1 cellular context compared by ENCODE assay signal in the genomic region with DNA sequence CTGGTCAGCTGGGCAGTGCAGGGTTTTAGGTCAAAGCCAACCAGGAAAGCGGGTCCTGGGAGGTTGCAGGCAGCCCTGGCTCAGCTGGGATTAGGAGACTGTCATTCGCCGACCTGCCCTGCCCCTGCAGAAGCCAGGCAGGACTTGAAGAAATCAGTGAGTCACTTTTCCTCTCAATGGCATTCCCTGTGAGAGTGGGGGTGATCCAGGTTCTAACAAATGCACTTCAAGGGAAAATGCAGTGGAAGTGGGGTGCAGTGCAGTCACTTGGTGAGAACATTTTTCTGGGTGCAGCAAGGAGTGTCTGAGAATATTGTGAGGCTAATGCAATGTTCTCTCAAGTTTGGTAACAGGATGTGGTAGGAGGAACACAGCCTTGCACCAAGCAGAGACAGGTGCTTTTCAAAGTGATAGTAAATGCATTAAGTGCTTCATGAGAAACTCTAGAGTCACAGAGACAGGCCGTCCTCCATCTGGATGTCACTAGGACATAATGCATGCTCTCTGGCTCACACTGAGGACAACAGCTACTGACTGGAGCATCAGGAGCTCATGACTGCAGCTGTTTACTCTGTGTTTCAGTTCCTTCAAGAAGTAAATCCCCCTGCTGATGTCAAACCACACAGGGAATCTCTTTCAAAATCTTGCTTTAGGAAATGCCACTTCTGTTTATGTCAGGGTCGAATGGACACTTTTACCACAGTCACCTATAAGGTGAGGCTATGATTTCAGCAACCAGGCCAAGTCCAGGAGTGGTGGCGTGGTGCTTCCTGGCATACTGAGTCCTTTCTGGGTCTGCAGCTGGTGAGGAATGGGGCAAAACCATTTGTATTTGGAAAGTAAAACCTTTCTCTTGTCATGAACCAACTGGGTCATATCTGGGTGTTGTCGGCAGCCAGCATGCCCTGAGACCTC.
TF ChIP-seq lines count a peak whose summit lies in the region.

No MANE protein-coding gene starts in this region.

TF ChIP-seq in GM12878, 131 proteins besides CTCF, POLR2A, EP300 and RAD21 (continues in another document):
- no peak for TF ChIP-seq HDAC6 (IDR thresholded peaks at IDR 0.05; ENCODE audit: unreplicated experiment)
- TF ChIP-seq SRF (IDR thresholded peaks at IDR 0.05; ENCODE audit: low read depth in 2 of 2, low read length in 2 of 2) = peak; percentile 56 to 74; a peak in 2 of 4 replicates
- TF ChIP-seq KDM1A (IDR thresholded peaks at IDR 0.05; ENCODE audit: borderline replicate concordance) = no peak
- peak; percentile 89 for TF ChIP-seq FOXK2 (IDR thresholded peaks at IDR 0.05)
- peak; percentile 60 for TF ChIP-seq SP1 (IDR thresholded peaks at IDR 0.05; ENCODE audit: low read depth, low read length)
- TF ChIP-seq, protein P1, sequence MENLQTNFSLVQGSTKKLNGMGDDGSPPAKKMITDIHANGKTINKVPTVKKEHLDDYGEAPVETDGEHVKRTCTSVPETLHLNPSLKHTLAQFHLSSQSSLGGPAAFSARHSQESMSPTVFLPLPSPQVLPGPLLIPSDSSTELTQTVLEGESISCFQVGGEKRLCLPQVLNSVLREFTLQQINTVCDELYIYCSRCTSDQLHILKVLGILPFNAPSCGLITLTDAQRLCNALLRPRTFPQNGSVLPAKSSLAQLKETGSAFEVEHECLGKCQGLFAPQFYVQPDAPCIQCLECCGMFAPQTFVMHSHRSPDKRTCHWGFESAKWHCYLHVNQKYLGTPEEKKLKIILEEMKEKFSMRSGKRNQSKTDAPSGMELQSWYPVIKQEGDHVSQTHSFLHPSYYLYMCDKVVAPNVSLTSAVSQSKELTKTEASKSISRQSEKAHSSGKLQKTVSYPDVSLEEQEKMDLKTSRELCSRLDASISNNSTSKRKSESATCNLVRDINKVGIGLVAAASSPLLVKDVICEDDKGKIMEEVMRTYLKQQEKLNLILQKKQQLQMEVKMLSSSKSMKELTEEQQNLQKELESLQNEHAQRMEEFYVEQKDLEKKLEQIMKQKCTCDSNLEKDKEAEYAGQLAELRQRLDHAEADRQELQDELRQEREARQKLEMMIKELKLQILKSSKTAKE (IDR thresholded peaks at IDR 0.05; ENCODE audit: low read depth, poor library complexity, severe bottlenecking) = peak; percentile 83
- no peak for TF ChIP-seq STAT1 (conservative IDR thresholded peaks at IDR 0.05)
- TF ChIP-seq RFX5 (IDR thresholded peaks at IDR 0.05; ENCODE audit: low read depth, low read length) = no peak
- 0 out of 2 replicates have a peak, but pooled peaks have one; percentile 19 for TF ChIP-seq SMAD5 (IDR thresholded peaks at IDR 0.05; ENCODE audit: low read depth)
- TF ChIP-seq EGR1 (IDR thresholded peaks at IDR 0.05; ENCODE audit: borderline replicate concordance in 1 of 2, low read depth in 2 of 2, low read length in 2 of 2) = no peak
- TF ChIP-seq, protein P2, sequence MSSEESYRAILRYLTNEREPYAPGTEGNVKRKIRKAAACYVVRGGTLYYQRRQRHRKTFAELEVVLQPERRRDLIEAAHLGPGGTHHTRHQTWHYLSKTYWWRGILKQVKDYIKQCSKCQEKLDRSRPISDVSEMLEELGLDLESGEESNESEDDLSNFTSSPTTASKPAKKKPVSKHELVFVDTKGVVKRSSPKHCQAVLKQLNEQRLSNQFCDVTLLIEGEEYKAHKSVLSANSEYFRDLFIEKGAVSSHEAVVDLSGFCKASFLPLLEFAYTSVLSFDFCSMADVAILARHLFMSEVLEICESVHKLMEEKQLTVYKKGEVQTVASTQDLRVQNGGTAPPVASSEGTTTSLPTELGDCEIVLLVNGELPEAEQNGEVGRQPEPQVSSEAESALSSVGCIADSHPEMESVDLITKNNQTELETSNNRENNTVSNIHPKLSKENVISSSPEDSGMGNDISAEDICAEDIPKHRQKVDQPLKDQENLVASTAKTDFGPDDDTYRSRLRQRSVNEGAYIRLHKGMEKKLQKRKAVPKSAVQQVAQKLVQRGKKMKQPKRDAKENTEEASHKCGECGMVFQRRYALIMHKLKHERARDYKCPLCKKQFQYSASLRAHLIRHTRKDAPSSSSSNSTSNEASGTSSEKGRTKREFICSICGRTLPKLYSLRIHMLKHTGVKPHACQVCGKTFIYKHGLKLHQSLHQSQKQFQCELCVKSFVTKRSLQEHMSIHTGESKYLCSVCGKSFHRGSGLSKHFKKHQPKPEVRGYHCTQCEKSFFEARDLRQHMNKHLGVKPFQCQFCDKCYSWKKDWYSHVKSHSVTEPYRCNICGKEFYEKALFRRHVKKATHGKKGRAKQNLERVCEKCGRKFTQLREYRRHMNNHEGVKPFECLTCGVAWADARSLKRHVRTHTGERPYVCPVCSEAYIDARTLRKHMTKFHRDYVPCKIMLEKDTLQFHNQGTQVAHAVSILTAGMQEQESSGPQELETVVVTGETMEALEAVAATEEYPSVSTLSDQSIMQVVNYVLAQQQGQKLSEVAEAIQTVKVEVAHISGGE (CRISPR knock-in tag; IDR thresholded peaks at IDR 0.05) = no peak
- TF ChIP-seq POLR2AphosphoS5 (IDR thresholded peaks at IDR 0.05; ENCODE audit: low read length) = peak; percentile 82
- TF ChIP-seq, protein P3, sequence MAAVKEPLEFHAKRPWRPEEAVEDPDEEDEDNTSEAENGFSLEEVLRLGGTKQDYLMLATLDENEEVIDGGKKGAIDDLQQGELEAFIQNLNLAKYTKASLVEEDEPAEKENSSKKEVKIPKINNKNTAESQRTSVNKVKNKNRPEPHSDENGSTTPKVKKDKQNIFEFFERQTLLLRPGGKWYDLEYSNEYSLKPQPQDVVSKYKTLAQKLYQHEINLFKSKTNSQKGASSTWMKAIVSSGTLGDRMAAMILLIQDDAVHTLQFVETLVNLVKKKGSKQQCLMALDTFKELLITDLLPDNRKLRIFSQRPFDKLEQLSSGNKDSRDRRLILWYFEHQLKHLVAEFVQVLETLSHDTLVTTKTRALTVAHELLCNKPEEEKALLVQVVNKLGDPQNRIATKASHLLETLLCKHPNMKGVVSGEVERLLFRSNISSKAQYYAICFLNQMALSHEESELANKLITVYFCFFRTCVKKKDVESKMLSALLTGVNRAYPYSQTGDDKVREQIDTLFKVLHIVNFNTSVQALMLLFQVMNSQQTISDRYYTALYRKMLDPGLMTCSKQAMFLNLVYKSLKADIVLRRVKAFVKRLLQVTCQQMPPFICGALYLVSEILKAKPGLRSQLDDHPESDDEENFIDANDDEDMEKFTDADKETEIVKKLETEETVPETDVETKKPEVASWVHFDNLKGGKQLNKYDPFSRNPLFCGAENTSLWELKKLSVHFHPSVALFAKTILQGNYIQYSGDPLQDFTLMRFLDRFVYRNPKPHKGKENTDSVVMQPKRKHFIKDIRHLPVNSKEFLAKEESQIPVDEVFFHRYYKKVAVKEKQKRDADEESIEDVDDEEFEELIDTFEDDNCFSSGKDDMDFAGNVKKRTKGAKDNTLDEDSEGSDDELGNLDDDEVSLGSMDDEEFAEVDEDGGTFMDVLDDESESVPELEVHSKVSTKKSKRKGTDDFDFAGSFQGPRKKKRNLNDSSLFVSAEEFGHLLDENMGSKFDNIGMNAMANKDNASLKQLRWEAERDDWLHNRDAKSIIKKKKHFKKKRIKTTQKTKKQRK (IDR thresholded peaks at IDR 0.05; ENCODE audit: low read depth, low read length) = no peak
- TF ChIP-seq TARDBP (IDR thresholded peaks at IDR 0.05; ENCODE audit: borderline replicate concordance) = no peak; the same call in 1 of the 2 replicates
- TF ChIP-seq, protein P4, sequence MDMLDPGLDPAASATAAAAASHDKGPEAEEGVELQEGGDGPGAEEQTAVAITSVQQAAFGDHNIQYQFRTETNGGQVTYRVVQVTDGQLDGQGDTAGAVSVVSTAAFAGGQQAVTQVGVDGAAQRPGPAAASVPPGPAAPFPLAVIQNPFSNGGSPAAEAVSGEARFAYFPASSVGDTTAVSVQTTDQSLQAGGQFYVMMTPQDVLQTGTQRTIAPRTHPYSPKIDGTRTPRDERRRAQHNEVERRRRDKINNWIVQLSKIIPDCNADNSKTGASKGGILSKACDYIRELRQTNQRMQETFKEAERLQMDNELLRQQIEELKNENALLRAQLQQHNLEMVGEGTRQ (IDR thresholded peaks at IDR 0.05; ENCODE audit: borderline replicate concordance, low read depth, low read length) = no peak; the same call in 1 of the 2 replicates
- peak; percentile 91 for TF ChIP-seq FOXM1 (IDR thresholded peaks at IDR 0.05; ENCODE audit: low read depth, low read length)
- TF ChIP-seq RBBP5 (conservative IDR thresholded peaks at IDR 0.05) = no peak
- TF ChIP-seq RELA (IDR thresholded peaks at IDR 0.05; ENCODE audit: borderline replicate concordance, partially characterized antibody) = no peak
- TF ChIP-seq JUND (IDR thresholded peaks at IDR 0.05; ENCODE audit: low read depth, low read length) = no peak
- TF ChIP-seq TAF1 (IDR thresholded peaks at IDR 0.05; ENCODE audit: borderline replicate concordance, low read depth, low read length) = peak; percentile 36; the same call in 1 of the 2 replicates
- TF ChIP-seq ZNF274 (IDR thresholded peaks at IDR 0.05; ENCODE audit: insufficient read depth, insufficient read length) = no peak
- TF ChIP-seq MEF2B (IDR thresholded peaks at IDR 0.05; ENCODE audit: partially characterized antibody, poor library complexity, severe bottlenecking) = peak; percentile 84
- peak; percentile 52; the same call in 1 of the 2 replicates for TF ChIP-seq MEF2A (IDR thresholded peaks at IDR 0.05; ENCODE audit: insufficient read depth, low read depth, low read length)
- peak; percentile 93 for TF ChIP-seq NFIC (IDR thresholded peaks at IDR 0.05; ENCODE audit: low read depth, low read length)
- TF ChIP-seq, protein P5, sequence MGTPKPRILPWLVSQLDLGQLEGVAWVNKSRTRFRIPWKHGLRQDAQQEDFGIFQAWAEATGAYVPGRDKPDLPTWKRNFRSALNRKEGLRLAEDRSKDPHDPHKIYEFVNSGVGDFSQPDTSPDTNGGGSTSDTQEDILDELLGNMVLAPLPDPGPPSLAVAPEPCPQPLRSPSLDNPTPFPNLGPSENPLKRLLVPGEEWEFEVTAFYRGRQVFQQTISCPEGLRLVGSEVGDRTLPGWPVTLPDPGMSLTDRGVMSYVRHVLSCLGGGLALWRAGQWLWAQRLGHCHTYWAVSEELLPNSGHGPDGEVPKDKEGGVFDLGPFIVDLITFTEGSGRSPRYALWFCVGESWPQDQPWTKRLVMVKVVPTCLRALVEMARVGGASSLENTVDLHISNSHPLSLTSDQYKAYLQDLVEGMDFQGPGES (IDR thresholded peaks at IDR 0.05) = no peak
- TF ChIP-seq SMAD1 (IDR thresholded peaks at IDR 0.05; ENCODE audit: low read depth, partially characterized antibody) = peak; percentile 64
- peak; percentile 26 for TF ChIP-seq KLF5 (IDR thresholded peaks at IDR 0.05; ENCODE audit: partially characterized antibody)
- 0 out of 2 replicates have a peak, but pooled peaks have one; percentile 46 for TF ChIP-seq SMARCA5 (IDR thresholded peaks at IDR 0.05)
- TF ChIP-seq TCF7 (IDR thresholded peaks at IDR 0.05; ENCODE audit: borderline replicate concordance) = no peak
- peak; percentile 88 for TF ChIP-seq POU2F2 (IDR thresholded peaks at IDR 0.05; ENCODE audit: borderline replicate concordance, low read depth, low read length)
- TF ChIP-seq, protein P6, sequence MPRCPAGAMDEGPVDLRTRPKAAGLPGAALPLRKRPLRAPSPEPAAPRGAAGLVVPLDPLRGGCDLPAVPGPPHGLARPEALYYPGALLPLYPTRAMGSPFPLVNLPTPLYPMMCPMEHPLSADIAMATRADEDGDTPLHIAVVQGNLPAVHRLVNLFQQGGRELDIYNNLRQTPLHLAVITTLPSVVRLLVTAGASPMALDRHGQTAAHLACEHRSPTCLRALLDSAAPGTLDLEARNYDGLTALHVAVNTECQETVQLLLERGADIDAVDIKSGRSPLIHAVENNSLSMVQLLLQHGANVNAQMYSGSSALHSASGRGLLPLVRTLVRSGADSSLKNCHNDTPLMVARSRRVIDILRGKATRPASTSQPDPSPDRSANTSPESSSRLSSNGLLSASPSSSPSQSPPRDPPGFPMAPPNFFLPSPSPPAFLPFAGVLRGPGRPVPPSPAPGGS (IDR thresholded peaks at IDR 0.05; ENCODE audit: borderline replicate concordance, insufficient read depth, low read depth, low read length, poor library complexity, severe bottlenecking) = peak; percentile 87
- peak; percentile 86; the same call in 1 of the 2 replicates for TF ChIP-seq NBN (IDR thresholded peaks at IDR 0.05)
- TF ChIP-seq EED (IDR thresholded peaks at IDR 0.05; ENCODE audit: low read depth) = peak; percentile 94
- no peak for TF ChIP-seq YBX1 (IDR thresholded peaks at IDR 0.05)
- peak; percentile 47; the same call in 1 of the 2 replicates for TF ChIP-seq MYB (IDR thresholded peaks at IDR 0.05; ENCODE audit: borderline replicate concordance, low read depth, low read length)
- TF ChIP-seq, protein P7, sequence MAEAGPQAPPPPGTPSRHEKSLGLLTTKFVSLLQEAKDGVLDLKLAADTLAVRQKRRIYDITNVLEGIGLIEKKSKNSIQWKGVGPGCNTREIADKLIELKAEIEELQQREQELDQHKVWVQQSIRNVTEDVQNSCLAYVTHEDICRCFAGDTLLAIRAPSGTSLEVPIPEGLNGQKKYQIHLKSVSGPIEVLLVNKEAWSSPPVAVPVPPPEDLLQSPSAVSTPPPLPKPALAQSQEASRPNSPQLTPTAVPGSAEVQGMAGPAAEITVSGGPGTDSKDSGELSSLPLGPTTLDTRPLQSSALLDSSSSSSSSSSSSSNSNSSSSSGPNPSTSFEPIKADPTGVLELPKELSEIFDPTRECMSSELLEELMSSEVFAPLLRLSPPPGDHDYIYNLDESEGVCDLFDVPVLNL (IDR thresholded peaks at IDR 0.05; ENCODE audit: low read depth, low read length) = no peak
- TF ChIP-seq HCFC1 (IDR thresholded peaks at IDR 0.05; ENCODE audit: low read length) = no peak
- TF ChIP-seq, protein P8, sequence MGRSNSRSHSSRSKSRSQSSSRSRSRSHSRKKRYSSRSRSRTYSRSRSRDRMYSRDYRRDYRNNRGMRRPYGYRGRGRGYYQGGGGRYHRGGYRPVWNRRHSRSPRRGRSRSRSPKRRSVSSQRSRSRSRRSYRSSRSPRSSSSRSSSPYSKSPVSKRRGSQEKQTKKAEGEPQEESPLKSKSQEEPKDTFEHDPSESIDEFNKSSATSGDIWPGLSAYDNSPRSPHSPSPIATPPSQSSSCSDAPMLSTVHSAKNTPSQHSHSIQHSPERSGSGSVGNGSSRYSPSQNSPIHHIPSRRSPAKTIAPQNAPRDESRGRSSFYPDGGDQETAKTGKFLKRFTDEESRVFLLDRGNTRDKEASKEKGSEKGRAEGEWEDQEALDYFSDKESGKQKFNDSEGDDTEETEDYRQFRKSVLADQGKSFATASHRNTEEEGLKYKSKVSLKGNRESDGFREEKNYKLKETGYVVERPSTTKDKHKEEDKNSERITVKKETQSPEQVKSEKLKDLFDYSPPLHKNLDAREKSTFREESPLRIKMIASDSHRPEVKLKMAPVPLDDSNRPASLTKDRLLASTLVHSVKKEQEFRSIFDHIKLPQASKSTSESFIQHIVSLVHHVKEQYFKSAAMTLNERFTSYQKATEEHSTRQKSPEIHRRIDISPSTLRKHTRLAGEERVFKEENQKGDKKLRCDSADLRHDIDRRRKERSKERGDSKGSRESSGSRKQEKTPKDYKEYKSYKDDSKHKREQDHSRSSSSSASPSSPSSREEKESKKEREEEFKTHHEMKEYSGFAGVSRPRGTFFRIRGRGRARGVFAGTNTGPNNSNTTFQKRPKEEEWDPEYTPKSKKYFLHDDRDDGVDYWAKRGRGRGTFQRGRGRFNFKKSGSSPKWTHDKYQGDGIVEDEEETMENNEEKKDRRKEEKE (IDR thresholded peaks at IDR 0.05) = no peak
- no peak for TF ChIP-seq EZH2 (IDR thresholded peaks at IDR 0.05; ENCODE audit: borderline replicate concordance, control insufficient read depth, low read depth, low read length)
- TF ChIP-seq ZNF217 (IDR thresholded peaks at IDR 0.05) = 0 out of 2 replicates have a peak, but pooled peaks have one; percentile 14
